In genomic region chr2:170531876-170532275, GRCh38 we compare ENCODE assay signal across 22 cellular contexts.
DNase-seq lines count a peak whose midpoint lies in the region; ATAC-seq, FAIRE-seq and TF ChIP-seq lines count a peak whose summit lies in the region.
"Had no signal": no experiment of that assay in that cellular context is flagged by ENCODE, and none has a peak within 500 bp of the region (broad histone marks: within the 10 kb centered on the region; RNA-seq: fewer than 3 reads in every experiment).

No MANE protein-coding gene starts in this region.

- H3K36me3 ChIP-seq in pancreas (no peaks in the 10 kb centered on the region), hepatocyte (replicated peaks; ENCODE audit: insufficient read depth, low read depth) (no peaks in the 10 kb centered on the region)
- H3K36me3 ChIP-seq: BE2C; BLaER1 treated with 17β-estradiol and CSF1 and Interleukin-3, amounts not matched to agents 10 nM and 100 nM had no signal

- H3K4me3 ChIP-seq in pancreas (no peak overlapping the region), hepatocyte (no peak overlapping the region)
- H3K4me3 ChIP-seq: A549; BLaER1 treated with 17β-estradiol and CSF1 and Interleukin-3, amounts not matched to agents 10 nM and 100 nM; GM23338 had no signal

- WGBS in pancreas, 2 donors, result 79 to 83% methylated on average over 2 of the region's 2 CpGs
- 98% methylated on average over 2 of the region's 2 CpGs for WGBS in hepatocyte (ENCODE audit: low lambda C conversion rate, missing lambda C conversion rate)

- no peaks in the 10 kb centered on the region for H4K20me1 ChIP-seq in hepatocyte (ENCODE audit: insufficient read depth, poor library complexity, severe bottlenecking)
- H4K20me1 ChIP-seq: BLaER1 treated with 17β-estradiol and CSF1 and Interleukin-3, amounts not matched to agents 10 nM and 100 nM had no signal

- no peak for TF ChIP-seq CTCF in pancreas (IDR thresholded peaks at IDR 0.05)
- TF ChIP-seq CTCF in hepatocyte (IDR thresholded peaks at IDR 0.05; ENCODE audit: poor library complexity), result no peak

- no peaks in the 10 kb centered on the region for H3K9me2 ChIP-seq in hepatocyte (replicated peaks; ENCODE audit: insufficient read depth)

- H3K4me2 ChIP-seq in hepatocyte, result no peak overlapping the region
- H3K4me2 ChIP-seq: A549; BLaER1 treated with 17β-estradiol and CSF1 and Interleukin-3, amounts not matched to agents 10 nM and 100 nM; GM23338 had no signal

- POLR2A ChIA-PET in HEK293T (lab: Yijun Ruan, JAX), result no interaction called here

- H3K4me1 ChIP-seq in pancreas (peaks cover 0 to 13% (median 3%) of the 10 kb centered on the region in 3 donors), hepatocyte (ENCODE audit: insufficient read depth) (peaks cover 16% of the 10 kb centered on the region)
- H3K4me1 ChIP-seq: BE2C had no signal

- CTCF ChIA-PET in HEK293T (lab: Yijun Ruan, JAX), result no interaction called here

- no peak for DNase-seq in pancreas
- DNase-seq in HEK293T (ENCODE audit: extremely low spot score), result no peak
- DNase-seq in activated naive CD4-positive, alpha-beta T cell treated with anti-CD3 and anti-CD28 coated beads, Interleukin-2, amount 50 U/mL, for 16 hours, result no peak
- no peak for DNase-seq in hepatocyte (ENCODE audit: low spot score)
- DNase-seq: 8988T; ACHN; AML-193; BE2C; CD4-positive, alpha-beta T cell; CD8-positive, alpha-beta memory T cell; DMS 273 treated with DMSO at 0.1 percent for 48 hours; GF-D8; H9; HFFc6 had no signal

- FAIRE-seq in pancreas (lab: Jason Lieb, UNC), result peak; percentile 9
- FAIRE-seq: A549, D721Med, GM12892 had no signal

- H3K27ac ChIP-seq in pancreas, result no peak overlapping the region
- H3K27ac ChIP-seq in hepatocyte, result no peak overlapping the region
- H3K27ac ChIP-seq: A549; BLaER1 treated with 17β-estradiol and CSF1 and Interleukin-3, amounts not matched to agents 10 nM and 100 nM had no signal

- ATAC-seq in GM18861 (IDR thresholded peaks at IDR 0.05; ENCODE audit: unreplicated experiment) (peak; percentile 34), HG02938 (IDR thresholded peaks at IDR 0.05; ENCODE audit: unreplicated experiment) (peak; percentile 58), pancreas (no peak)
- ATAC-seq: A549, GM23338, HCT116 had no signal

- H3K9me3 ChIP-seq in pancreas (no peaks in the 10 kb centered on the region), hepatocyte (ENCODE audit: low read depth) (no peaks in the 10 kb centered on the region)
- H3K9me3 ChIP-seq: A549; BE2C; BLaER1 treated with 17β-estradiol and CSF1 and Interleukin-3, amounts not matched to agents 10 nM and 100 nM had no signal

- H3K27me3 ChIP-seq in pancreas, result no peaks in the 10 kb centered on the region
- H3K27me3 ChIP-seq in hepatocyte, result no peaks in the 10 kb centered on the region
- H3K27me3 ChIP-seq: BE2C; BLaER1 treated with 17β-estradiol and CSF1 and Interleukin-3, amounts not matched to agents 10 nM and 100 nM had no signal

- H3K79me2 ChIP-seq in hepatocyte, result no peaks in the 10 kb centered on the region

- intact Hi-C loops in pancreas (cut with DNase I), result no loop called here

- H2AFZ ChIP-seq in hepatocyte, result no peak overlapping the region

TF ChIP-seq in HEK293T, 16 proteins besides CTCF, POLR2A, EP300 and RAD21:
- TF ChIP-seq TARDBP (IDR thresholded peaks at IDR 0.05), result no peak
- TF ChIP-seq SUZ12 (IDR thresholded peaks at IDR 0.05), result no peak
- TF ChIP-seq FOXA1 (IDR thresholded peaks at IDR 0.05), result no peak
- no peak for TF ChIP-seq ARNT (IDR thresholded peaks at IDR 0.05)
- TF ChIP-seq FOXK2 (IDR thresholded peaks at IDR 0.05), result no peak
- TF ChIP-seq SP1 (IDR thresholded peaks at IDR 0.05), result no peak
- TF ChIP-seq ZNF384 (IDR thresholded peaks at IDR 0.05), result no peak
- TF ChIP-seq FOXM1 (IDR thresholded peaks at IDR 0.05; ENCODE audit: borderline replicate concordance), result no peak
- TF ChIP-seq NFRKB (IDR thresholded peaks at IDR 0.05), result no peak
- no peak for TF ChIP-seq HDGF (IDR thresholded peaks at IDR 0.05; ENCODE audit: borderline replicate concordance)
- TF ChIP-seq PKNOX1 (IDR thresholded peaks at IDR 0.05), result no peak
- no peak for TF ChIP-seq ELF4 (IDR thresholded peaks at IDR 0.05)
- no peak for TF ChIP-seq LEF1 (IDR thresholded peaks at IDR 0.05; ENCODE audit: borderline replicate concordance)
- TF ChIP-seq CTBP1 (IDR thresholded peaks at IDR 0.05; ENCODE audit: borderline replicate concordance), result no peak
- TF ChIP-seq L3MBTL2 (conservative IDR thresholded peaks at IDR 0.05), result no peak

Comparison
In these comparisons a context has a peak if more than half of its experiments do, and no peak if none do; other contexts are left out.
1. ATAC-seq: peak in GM18861 (single experiment) and HG02938 (single experiment); none in pancreas (0 of 4).